Comparison of ENCODE assay signal across 16 cellular contexts in the genomic region with DNA sequence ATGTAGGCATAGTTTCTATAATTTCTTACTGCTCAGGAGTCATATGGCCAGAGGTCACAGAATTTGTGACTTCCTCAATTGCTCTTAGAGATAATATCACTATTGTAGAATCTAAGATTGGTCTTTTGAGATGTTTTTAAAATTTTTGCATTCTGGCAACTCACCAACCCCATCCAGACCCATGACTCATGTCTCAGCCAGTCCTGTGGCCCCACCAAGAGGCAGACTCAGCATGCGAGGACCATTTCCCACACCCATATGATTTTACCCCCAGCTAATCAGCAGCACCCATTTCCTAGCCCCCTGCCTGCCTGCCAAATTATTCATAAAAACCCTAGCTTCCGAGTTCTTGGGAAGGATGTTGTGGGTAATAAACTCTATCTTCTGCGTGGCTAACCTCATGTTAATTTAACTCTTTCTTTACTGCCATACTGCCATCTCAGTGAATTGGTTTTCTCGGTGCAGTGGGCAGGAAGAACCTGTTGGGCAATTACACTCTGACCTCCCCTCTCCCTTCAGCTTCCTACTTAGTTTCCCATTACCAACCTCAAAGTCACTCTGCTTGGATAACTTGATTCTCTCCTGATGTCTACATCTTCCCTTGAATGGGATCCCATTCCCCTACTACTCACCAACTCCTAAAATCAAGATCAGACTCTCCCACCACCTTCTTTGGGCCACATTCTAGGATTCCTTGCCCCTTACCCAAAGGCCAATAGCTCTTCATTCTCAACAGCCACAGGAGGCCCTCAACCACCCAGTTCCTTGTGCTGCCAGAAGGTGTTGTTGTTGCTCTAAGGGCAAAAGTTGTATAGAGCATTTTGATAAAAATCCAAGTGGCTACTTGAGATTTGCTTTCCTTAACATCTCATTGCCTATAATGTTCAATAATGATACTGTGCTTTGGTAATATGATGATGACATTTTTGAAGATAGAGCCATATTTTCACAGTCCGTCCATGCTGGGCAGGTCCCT. TPM values are rescaled to one million over a fixed set of nuclear protein-coding genes. Genes with fewer than 3 reads are reported as not detected.
DNase-seq lines count a peak whose midpoint lies in the region; ATAC-seq, FAIRE-seq and TF ChIP-seq lines count a peak whose summit lies in the region.
"Had no signal": no experiment of that assay in that cellular context is flagged by ENCODE, and none has a peak within 500 bp of the region (broad histone marks: within the 10 kb centered on the region; RNA-seq: fewer than 3 reads in every experiment).

No MANE protein-coding gene starts in this region.

- H2AK5ac ChIP-seq in H9 (ENCODE audit: insufficient read length, low read length), result no peak overlapping the region

- H4K5ac ChIP-seq in H9 (ENCODE audit: insufficient read length, low read depth, low read length), result no peak overlapping the region

- WGBS in H9 (ENCODE audit: extremely low coverage, insufficient read length, low lambda C conversion rate), result no CpG with 5 or more reads among the region's 5 CpGs

- no peaks in the 10 kb centered on the region for H3K36me3 Mint-ChIP-seq in H9 (ENCODE audit: insufficient read depth in 1 of 3, low read depth in 3 of 3)

- no peaks in the 10 kb centered on the region for H3K79me2 ChIP-seq in H9 (ENCODE audit: insufficient read depth, low read length)

- no peak overlapping the region for H3K56ac ChIP-seq in H9 (ENCODE audit: insufficient read length, low read depth, low read length)

- H3K23me2 ChIP-seq in H9 (ENCODE audit: insufficient read length, low read depth, low read length, poor library complexity, severe bottlenecking), result no peaks in the 10 kb centered on the region

- H3K9me3 ChIP-seq in left lung (no peaks in the 10 kb centered on the region), H9 (ENCODE audit: control insufficient read depth, low read depth, low read length) (no peaks in the 10 kb centered on the region)
- H3K9me3 ChIP-seq: heart left ventricle, neutrophil, Peyer's patch had no signal

- no peak overlapping the region for H3K14ac ChIP-seq in H9 (ENCODE audit: insufficient read depth, low read length)

- H3K23ac ChIP-seq in H9 (ENCODE audit: insufficient read length, low read depth, low read length), result no peak overlapping the region

- H3K4me2 ChIP-seq in H9 (ENCODE audit: insufficient read depth, insufficient read length, low read length), result no peak overlapping the region

- no peak overlapping the region for H3K27ac ChIP-seq in left lung
- no peak overlapping the region for H3K27ac ChIP-seq in H9 (ENCODE audit: insufficient read length, low read depth, low read length)
- H3K27ac ChIP-seq: heart left ventricle, neutrophil, Peyer's patch had no signal

- no peak overlapping the region for H3K4me3 Mint-ChIP-seq in H9
- H3K4me3 Mint-ChIP-seq: T-helper 2 cell treated with Interferon-gamma antibody and Interleukin-4, amounts not matched to agents 5 μg/mL and 100 μg/mL, for 36 hours had no signal

- no peak for FAIRE-seq in bronchial epithelial cell (lab: Jason Lieb, UNC)

- H4K20me1 ChIP-seq in H9 (ENCODE audit: control insufficient read depth, insufficient read depth, insufficient read length), result no peaks in the 10 kb centered on the region

- H3K36me3 ChIP-seq in BJ (ENCODE audit: control insufficient read depth, insufficient read depth, low read length) (no peaks in the 10 kb centered on the region), bronchial epithelial cell (ENCODE audit: control insufficient read depth, insufficient read depth, low read length) (no peaks in the 10 kb centered on the region), left lung (no peaks in the 10 kb centered on the region)
- H3K36me3 ChIP-seq: heart left ventricle, neutrophil, Peyer's patch had no signal

- CTCF ChIA-PET in BJ (lab: Yijun Ruan, JAX), result interaction anchor here (0.6 to 2.3 kb wide), 4 partner anchors 43 to 276 kb away, joined by 3 to 6 read pairs (median 3); no protein-coding TSS in a partner anchor

- H2BK5ac ChIP-seq in H9 (ENCODE audit: insufficient read length, low read length), result no peak overlapping the region

- TF ChIP-seq CTCF in BJ (IDR thresholded peaks at IDR 0.05; ENCODE audit: insufficient read depth, low read depth, low read length) (0 out of 2 replicates have a peak, but pooled peaks have one; percentile 24), bronchial epithelial cell (IDR thresholded peaks at IDR 0.05; ENCODE audit: insufficient read depth, low read length, severe bottlenecking) (no peak), left lung (IDR thresholded peaks at IDR 0.05) (no peak), H9 (conservative IDR thresholded peaks at IDR 0.05) (no peak)

- intact Hi-C loops in left lung (cut with DNase I), result no loop called here

- no peak overlapping the region for H4K8ac ChIP-seq in H9 (replicated peaks; ENCODE audit: insufficient read length, low read depth, low read length)

- H3K18ac ChIP-seq in H9 (ENCODE audit: insufficient read length, low read depth, low read length), result no peak overlapping the region

- H3K79me1 ChIP-seq in H9 (ENCODE audit: insufficient read depth, low read depth, low read length, poor library complexity, severe bottlenecking), result no peaks in the 10 kb centered on the region

- no peak overlapping the region for H2BK120ac ChIP-seq in H9 (ENCODE audit: low read depth, low read length, poor library complexity, severe bottlenecking)

- peak; percentile 49 for ATAC-seq in left lung
- no peak for ATAC-seq in GM18498 (IDR thresholded peaks at IDR 0.05; ENCODE audit: unreplicated experiment)
- no peak for ATAC-seq in GM21447 (IDR thresholded peaks at IDR 0.05; ENCODE audit: unreplicated experiment)
- ATAC-seq: heart left ventricle had no signal

- H2BK15ac ChIP-seq in H9 (ENCODE audit: low read depth, low read length), result no peak overlapping the region

- H2AFZ ChIP-seq in H9 (ENCODE audit: low read length), result no peak overlapping the region

- no peak overlapping the region for H4K91ac ChIP-seq in H9 (ENCODE audit: insufficient read length, low read depth, low read length)

- H3K4me1 Mint-ChIP-seq in H9, result no peaks in the 10 kb centered on the region

- DNase-seq in BJ (ENCODE audit: low read depth) (peak; percentile 58), M059J (ENCODE audit: low read depth) (peak; percentile 36), bronchial epithelial cell (ENCODE audit: low read depth) (peak; percentile 18), left lung (no peak), H9 (no peak)
- no peak for DNase-seq in activated CD4-positive, alpha-beta T cell treated with anti-CD3 and anti-CD28 coated beads for 4 hours
- DNase-seq: activated naive CD4-positive, alpha-beta T cell treated with anti-CD3 and anti-CD28 coated beads, Interleukin-2, amount 50 U/mL, for 16 hours; dermis blood vessel endothelial cell; heart left ventricle; Peyer's patch; stimulated activated CD4-positive, alpha-beta T cell treated with anti-CD3 and anti-CD28 coated beads, Interleukin-1b, Interleukin-23, amount 100 ng/mL, for 48 hours had no signal

- no peak overlapping the region for H3T11ph ChIP-seq in H9 (ENCODE audit: low read length)

- H3K4me1 ChIP-seq in left lung (no peaks in the 10 kb centered on the region), H9 (ENCODE audit: insufficient read depth, low read length) (no peaks in the 10 kb centered on the region)
- H3K4me1 ChIP-seq: heart left ventricle, Peyer's patch had no signal

- H3K4ac ChIP-seq in H9 (ENCODE audit: low read depth, low read length), result no peak overlapping the region

- no peak overlapping the region for H2BK20ac ChIP-seq in H9 (ENCODE audit: low read depth, low read length, poor library complexity, severe bottlenecking)

- no peak overlapping the region for H3K4me3 ChIP-seq in BJ (ENCODE audit: low read depth, low read length)
- no peak overlapping the region for H3K4me3 ChIP-seq in bronchial epithelial cell (ENCODE audit: low read depth, low read length)
- no peak overlapping the region for H3K4me3 ChIP-seq in left lung
- H3K4me3 ChIP-seq: heart left ventricle, Peyer's patch had no signal

- H3K27ac Mint-ChIP-seq in H9, result no peak overlapping the region
- H3K27ac Mint-ChIP-seq: T-helper 2 cell treated with Interferon-gamma antibody and Interleukin-4, amounts not matched to agents 5 μg/mL and 100 μg/mL, for 36 hours had no signal

- no peak overlapping the region for H3K9ac ChIP-seq in H9 (ENCODE audit: extremely low read depth, insufficient read length, low read length)

- H3K9me3 Mint-ChIP-seq in H9, result no peaks in the 10 kb centered on the region; a peak in 1 of 5 replicates
- H3K9me3 Mint-ChIP-seq: T-helper 2 cell treated with Interferon-gamma antibody and Interleukin-4, amounts not matched to agents 5 μg/mL and 100 μg/mL, for 36 hours had no signal

- POLR2A ChIA-PET in BJ (lab: Charles Lee), result no interaction called here

- H3K27me3 Mint-ChIP-seq in H9 (ENCODE audit: low read depth), result peaks cover 7% of the 10 kb centered on the region

- no peak overlapping the region for H2BK12ac ChIP-seq in H9 (ENCODE audit: insufficient read length, low read depth, low read length)

- H3K27me3 ChIP-seq in BJ (ENCODE audit: control insufficient read depth, insufficient read depth, low read length) (no peaks in the 10 kb centered on the region), bronchial epithelial cell (ENCODE audit: control insufficient read depth, insufficient read depth, low read length) (no peaks in the 10 kb centered on the region), left lung (no peaks in the 10 kb centered on the region), H9 (ENCODE audit: insufficient read depth, low read length) (no peaks in the 10 kb centered on the region)
- H3K27me3 ChIP-seq: heart left ventricle, neutrophil, Peyer's patch had no signal

RNA-seq across cellular contexts. Expression of a gene that starts 16.2 kb away (rescaled TPM):
- not detected in 2 replicates for polyA plus RNA-seq in BJ (2011; rRNA removed)
- not detected in 2 replicates for polyA minus RNA-seq in BJ (2011; rRNA and poly(A)+ RNA removed)
- not detected in 2 replicates for total RNA-seq in M059J (2014; rRNA removed; shearing (Covaris generic))
- not detected in 2 replicates for total RNA-seq in bronchial epithelial cell
- 1 to 10 TPM; 1.3 to 7.7 TPM for total RNA-seq in left lung
- not detected in 2 replicates for total RNA-seq in H9 (2021)
- total RNA-seq: activated CD8-positive, alpha-beta memory T cell treated with anti-CD3 and anti-CD28 coated beads for 36 hours; dermis blood vessel endothelial cell had no signal
- polyA plus RNA-seq: heart left ventricle had no signal

Comparison
In these comparisons a context has a peak if more than half of its experiments do, and no peak if none do; other contexts are left out.
1. DNase-seq: peak in BJ (single experiment), M059J (single experiment) and bronchial epithelial cell (single experiment); none in left lung (0 of 2), activated CD4-positive, alpha-beta T cell treated with anti-CD3 and anti-CD28 coated beads for 4 hours (0 of 2) and H9 (single experiment).